Comparison of ENCODE assay signal across 16 cellular contexts in the genomic region with DNA sequence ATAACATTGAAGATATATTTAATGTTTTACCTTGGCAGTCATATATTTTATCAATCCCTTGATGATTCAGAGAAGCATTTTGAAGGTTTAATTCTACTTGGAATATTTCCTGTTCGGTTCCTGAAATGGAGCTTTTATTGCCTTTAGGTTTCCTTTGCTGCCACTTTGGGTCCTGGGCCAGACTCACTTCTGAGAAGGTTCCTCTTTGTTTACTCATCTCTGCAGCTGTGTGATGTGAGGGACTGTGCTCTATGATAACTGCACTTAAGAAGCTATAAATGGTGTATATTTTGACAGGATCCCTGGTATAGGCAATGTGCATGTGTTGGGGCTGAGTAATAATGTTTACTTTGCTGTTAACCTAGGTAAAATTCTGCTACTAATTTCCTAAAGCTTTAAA. TPM values are rescaled to one million over a fixed set of nuclear protein-coding genes. Genes with fewer than 3 reads are reported as not detected.
DNase-seq lines count a peak whose midpoint lies in the region; ATAC-seq and TF ChIP-seq lines count a peak whose summit lies in the region.
"Not testable (repeated sequence)": the region's sequence is repeated elsewhere in the genome, so short reads cannot be mapped to it uniquely, and the experiment has no call there.
"Had no signal": no experiment of that assay in that cellular context is flagged by ENCODE, and none has a peak within 500 bp of the region (broad histone marks: within the 10 kb centered on the region; RNA-seq: fewer than 3 reads in every experiment).

A gene (minus strand): TSS at position 262 of the 400 bp plus-strand sequence. CDS start 45 bp downstream, at position 217.

- not testable (repeated sequence) for TF ChIP-seq CTCF in chondrocyte (IDR thresholded peaks at IDR 0.05)

- H3K4me1 Mint-ChIP-seq in activated naive CD8-positive, alpha-beta T cell treated with anti-CD3 and anti-CD28 coated beads, Interleukin-2, amount 10 ng/mL, durations not matched to agents 7 days and 5 days; chondrocyte (ENCODE audit: low read depth); naive thymus-derived CD8-positive, alpha-beta T cell: not testable (repeated sequence)

- POLR2A ChIA-PET in activated naive CD8-positive, alpha-beta T cell treated with anti-CD3 and anti-CD28 coated beads, Interleukin-2, amount 10 ng/mL, durations not matched to agents 7 days and 5 days (lab: Charles Lee); naive thymus-derived CD8-positive, alpha-beta T cell (lab: Charles Lee): not testable (repeated sequence)

- H3K27ac Mint-ChIP-seq in activated naive CD8-positive, alpha-beta T cell treated with anti-CD3 and anti-CD28 coated beads, Interleukin-2, amount 10 ng/mL, durations not matched to agents 7 days and 5 days = not testable (repeated sequence)
- peak within 1 kb of the TSS; percentile 36 for H3K27ac Mint-ChIP-seq in chondrocyte (ENCODE audit: unreplicated experiment)
- H3K27ac Mint-ChIP-seq in naive thymus-derived CD8-positive, alpha-beta T cell = peak within 1 kb of the TSS in 9 of 10 donors; percentile 48 to 88 (median 80)

- H3K9me3 Mint-ChIP-seq in activated naive CD8-positive, alpha-beta T cell treated with anti-CD3 and anti-CD28 coated beads, Interleukin-2, amount 10 ng/mL, durations not matched to agents 7 days and 5 days; chondrocyte (ENCODE audit: low read depth); naive thymus-derived CD8-positive, alpha-beta T cell: not testable (repeated sequence)

- not testable (repeated sequence) for H3K36me3 Mint-ChIP-seq in activated naive CD8-positive, alpha-beta T cell treated with anti-CD3 and anti-CD28 coated beads, Interleukin-2, amount 10 ng/mL, durations not matched to agents 7 days and 5 days; chondrocyte (ENCODE audit: low read depth); naive thymus-derived CD8-positive, alpha-beta T cell

- DNase-seq in DMS53 (lab: John Stamatoyannopoulos, UW) = peak; percentile 89
- peak; percentile 31 for DNase-seq in HT-29 (ENCODE audit: low spot score)
- peak; percentile 2 for DNase-seq in NCI-H2196 (lab: John Stamatoyannopoulos, UW; ENCODE audit: unreplicated experiment)
- DNase-seq in SHP77 (lab: John Stamatoyannopoulos, UW) = peak; percentile 16 to 25
- not testable (repeated sequence) for DNase-seq in activated naive CD8-positive, alpha-beta T cell treated with anti-CD3 and anti-CD28 coated beads, Interleukin-2, amount 10 ng/mL, durations not matched to agents 7 days and 5 days; chondrocyte (ENCODE audit: low spot score); naive thymus-derived CD8-positive, alpha-beta T cell

- H3K27me3 Mint-ChIP-seq in activated naive CD8-positive, alpha-beta T cell treated with anti-CD3 and anti-CD28 coated beads, Interleukin-2, amount 10 ng/mL, durations not matched to agents 7 days and 5 days; chondrocyte (ENCODE audit: low read depth); naive thymus-derived CD8-positive, alpha-beta T cell: not testable (repeated sequence)

- not testable (repeated sequence) for ATAC-seq in activated naive CD8-positive, alpha-beta T cell treated with anti-CD3 and anti-CD28 coated beads, Interleukin-2, amount 10 ng/mL, durations not matched to agents 7 days and 5 days (ENCODE audit: low read depth)
- ATAC-seq in naive thymus-derived CD8-positive, alpha-beta T cell = peak; percentile 75 to 80

- H3K4me3 Mint-ChIP-seq in activated naive CD8-positive, alpha-beta T cell treated with anti-CD3 and anti-CD28 coated beads, Interleukin-2, amount 10 ng/mL, durations not matched to agents 7 days and 5 days = peak within 1 kb of the TSS; percentile 54
- not testable (repeated sequence) for H3K4me3 Mint-ChIP-seq in chondrocyte (ENCODE audit: unreplicated experiment)
- H3K4me3 Mint-ChIP-seq in naive thymus-derived CD8-positive, alpha-beta T cell = peak within 1 kb of the TSS; percentile 56 to 85 (median 78)

RNA-seq across cellular contexts. Expression of the gene that starts here (rescaled TPM):
- total RNA-seq in HT-29 (2014; rRNA removed; shearing (Covaris generic)) = 0.46 and 0.57 TPM in 2 replicates
- 1 to 10 TPM; 3.0 to 5.6 TPM for total RNA-seq in activated naive CD8-positive, alpha-beta T cell treated with anti-CD3 and anti-CD28 coated beads, Interleukin-2, amount 10 ng/mL, durations not matched to agents 7 days and 5 days
- not detected in 3 replicates for total RNA-seq in chondrocyte
- 1 to 10 TPM; 3.2 to 4.6 TPM for total RNA-seq in naive thymus-derived CD8-positive, alpha-beta T cell
- 1 to 10 TPM; 2.2 to 6.4 (median 3.9) TPM for polyA plus RNA-seq in naive thymus-derived CD8-positive, alpha-beta T cell
- total RNA-seq: activated T-helper 17 cell treated with anti-CD3 and anti-CD28 coated beads, Interleukin-2, amount 50 U/mL, for 72 hours; cardiac muscle cell; HepG2; left ventricle myocardium inferior; NCI-H460; posterior vena cava; right cardiac atrium; Right ventricle myocardium superior; T-helper 2 cell treated with Interferon-gamma antibody and Interleukin-4, amounts not matched to agents 100 ng/mL and 5 ng/mL, for 36 hours had no signal
- polyA plus RNA-seq: HepG2, right cardiac atrium had no signal

Comparison
In these comparisons a context has a peak if more than half of its experiments do, and no peak if none do; other contexts are left out.
1. Peak in DNase-seq in HT-29; RNA of the gene not detected or under 1 TPM.